In the genomic region with DNA sequence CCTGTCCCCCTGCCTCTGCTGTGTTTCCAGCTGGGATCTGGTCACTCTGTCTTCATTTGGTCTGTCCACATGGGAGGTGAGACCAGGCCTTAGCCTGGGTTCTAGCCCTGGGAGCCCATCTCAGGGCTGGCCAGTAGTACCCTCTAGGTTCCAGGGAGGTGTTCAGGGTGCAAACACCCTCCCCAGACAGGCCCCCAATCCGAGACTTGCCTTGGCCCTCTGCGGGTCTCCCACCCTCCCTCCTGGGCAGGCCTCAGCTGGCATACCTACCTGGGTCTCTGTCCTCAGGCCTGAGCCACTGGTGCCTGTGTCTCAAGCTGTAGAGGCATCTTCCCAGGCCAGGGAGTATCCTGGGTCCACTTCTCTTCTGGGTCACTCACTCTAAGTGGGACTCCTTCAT, we compare ENCODE assay signal across 1 cellular context.
TF ChIP-seq lines count a peak whose summit lies in the region.

No MANE protein-coding gene starts in this region.

TF ChIP-seq in H1, 55 proteins besides CTCF, POLR2A, EP300 and RAD21:
- TF ChIP-seq MAFK (IDR thresholded peaks at IDR 0.05; ENCODE audit: low read depth, low read length) (no peak), GABPA (IDR thresholded peaks at IDR 0.05; ENCODE audit: borderline replicate concordance, insufficient read depth, low read length) (no peak), CBX5 (IDR thresholded peaks at IDR 0.05; ENCODE audit: low read depth, low read length) (no peak), RBBP5 (IDR thresholded peaks at IDR 0.05; ENCODE audit: borderline replicate concordance, low read depth, low read length) (no peak), JUN (IDR thresholded peaks at IDR 0.05; ENCODE audit: low read depth, low read length) (no peak), SIN3A (conservative IDR thresholded peaks at IDR 0.05 in 1 of 2, IDR thresholded peaks at IDR 0.05 in 1 of 2; ENCODE audit: low read depth in 1 of 2, low read length in 2 of 2) (no peak), SIRT6 (IDR thresholded peaks at IDR 0.05; ENCODE audit: low read length) (no peak)
